In genomic region chr4:24984602-24985532, GRCh38 we compare ENCODE assay signal across 1 cellular context.
TF ChIP-seq lines count a peak whose summit lies in the region.

No MANE protein-coding gene starts in this region.

TF ChIP-seq in H1, 55 proteins besides CTCF, POLR2A, EP300 and RAD21 (continued from another document):
- no peak for TF ChIP-seq FOSL1 (IDR thresholded peaks at IDR 0.05; ENCODE audit: insufficient read depth, low read depth, low read length)
